36 cellular contexts compared by ENCODE assay signal in genomic region chr18:63514326-63514725, GRCh38. TPM values are rescaled to one million over a fixed set of nuclear protein-coding genes. Genes with fewer than 3 reads are reported as not detected.
"Had no signal": no experiment of that assay in that cellular context is flagged by ENCODE, and none has a peak within 500 bp of the region (broad histone marks: within the 10 kb centered on the region; RNA-seq: fewer than 3 reads in every experiment).

No MANE protein-coding gene starts in this region.

- H3K4me2 ChIP-seq: hepatocyte, smooth muscle cell had no signal

- H3K27ac ChIP-seq: coronary artery, esophagus muscularis mucosa, foreskin keratinocyte, gastroesophageal sphincter, heart left ventricle, hepatocyte, left lung, prostate gland, right atrium auricular region, suprapubic skin, transverse colon, upper lobe of right lung, uterus had no signal

- H3K9me3 ChIP-seq: esophagus muscularis mucosa, gastroesophageal sphincter, heart left ventricle, left lung, prostate gland, right atrium auricular region, suprapubic skin, transverse colon, upper lobe of right lung, uterus had no signal

- H2AFZ ChIP-seq: hepatocyte had no signal

- DNase-seq: dermis blood vessel endothelial cell; effector memory CD4-positive, alpha-beta T cell; foreskin keratinocyte; heart left ventricle; kidney; left cardiac atrium; left lung; mesenchymal stem cell; naive thymus-derived CD8-positive, alpha-beta T cell; nephron progenitor cell; nucleus accumbens; stimulated activated CD4-positive, alpha-beta T cell treated with anti-CD3 and anti-CD28 coated beads, Interleukin-12 subunit alpha, Interleukin-12 subunit beta, amount 100 ng/mL, for 4 hours; stimulated activated CD4-positive, alpha-beta T cell treated with anti-CD3 and anti-CD28 coated beads, Interleukin-1b, Interleukin-23, amount 100 ng/mL, for 48 hours; stimulated activated CD4-positive, alpha-beta T cell treated with anti-CD3 and anti-CD28 coated beads, Interleukin-4, amount 100 ng/mL, for 1 hour; stimulated activated CD8-positive, alpha-beta memory T cell treated with anti-CD3 and anti-CD28 coated beads, Interleukin-4, amount 100 ng/mL, for 48 hours; stimulated activated naive CD4-positive, alpha-beta T cell; stimulated activated naive CD8-positive, alpha-beta T cell treated with anti-CD3 and anti-CD28 coated beads, Interleukin-15, amount 100 ng/mL, for 72 hours; transverse colon; upper lobe of right lung; uterus had no signal

- H3K4me3 ChIP-seq: coronary artery, esophagus muscularis mucosa, gastroesophageal sphincter, heart left ventricle, hepatocyte, left lung, prostate gland, right atrium auricular region, smooth muscle cell, suprapubic skin, transverse colon, upper lobe of right lung, uterus had no signal

- ATAC-seq: foreskin keratinocyte; gastroesophageal sphincter; heart left ventricle; left cardiac atrium; left lung; naive thymus-derived CD8-positive, alpha-beta T cell; sciatic nerve; stimulated activated naive CD8-positive, alpha-beta T cell treated with anti-CD3 and anti-CD28 coated beads, Interleukin-15, amount 100 ng/mL, for 72 hours; upper lobe of right lung had no signal

- H3K36me3 ChIP-seq: esophagus muscularis mucosa, gastroesophageal sphincter, heart left ventricle, left lung, prostate gland, right atrium auricular region, suprapubic skin, transverse colon, upper lobe of right lung, uterus had no signal

- H3K79me2 ChIP-seq: hepatocyte had no signal

- H3K4me1 ChIP-seq: foreskin keratinocyte, gastroesophageal sphincter, heart left ventricle, left lung, prostate gland, right atrium auricular region, upper lobe of right lung, uterus had no signal

- H3K27me3 ChIP-seq: foreskin keratinocyte, suprapubic skin, transverse colon, upper lobe of right lung, uterus had no signal

RNA-seq across cellular contexts. Expression of gene SERPINB12, which starts 27.8 kb away (rescaled TPM):
- total RNA-seq: dermis blood vessel endothelial cell; endothelial cell of umbilical vein; epithelial cell of proximal tubule; esophagus muscularis mucosa; fibroblast of lung; gastroesophageal sphincter; heart left ventricle; hepatocyte; kidney; left cardiac atrium; left lung; lung microvascular endothelial cell; mesothelial cell of epicardium; naive thymus-derived CD8-positive, alpha-beta T cell; osteocyte; prostate gland; right atrium auricular region; sciatic nerve; transverse colon; upper lobe of right lung; uterus had no signal

RNA-seq across cellular contexts. Expression of gene SERPINB5, which starts 37.6 kb away (rescaled TPM):
- total RNA-seq: endothelial cell of umbilical vein; esophagus muscularis mucosa; fibroblast of lung; heart left ventricle; kidney; left cardiac atrium; lung microvascular endothelial cell; myocyte; naive thymus-derived CD8-positive, alpha-beta T cell; osteocyte; right atrium auricular region; sciatic nerve had no signal
